Comparison of ENCODE assay signal across 12 cellular contexts in the genomic region with DNA sequence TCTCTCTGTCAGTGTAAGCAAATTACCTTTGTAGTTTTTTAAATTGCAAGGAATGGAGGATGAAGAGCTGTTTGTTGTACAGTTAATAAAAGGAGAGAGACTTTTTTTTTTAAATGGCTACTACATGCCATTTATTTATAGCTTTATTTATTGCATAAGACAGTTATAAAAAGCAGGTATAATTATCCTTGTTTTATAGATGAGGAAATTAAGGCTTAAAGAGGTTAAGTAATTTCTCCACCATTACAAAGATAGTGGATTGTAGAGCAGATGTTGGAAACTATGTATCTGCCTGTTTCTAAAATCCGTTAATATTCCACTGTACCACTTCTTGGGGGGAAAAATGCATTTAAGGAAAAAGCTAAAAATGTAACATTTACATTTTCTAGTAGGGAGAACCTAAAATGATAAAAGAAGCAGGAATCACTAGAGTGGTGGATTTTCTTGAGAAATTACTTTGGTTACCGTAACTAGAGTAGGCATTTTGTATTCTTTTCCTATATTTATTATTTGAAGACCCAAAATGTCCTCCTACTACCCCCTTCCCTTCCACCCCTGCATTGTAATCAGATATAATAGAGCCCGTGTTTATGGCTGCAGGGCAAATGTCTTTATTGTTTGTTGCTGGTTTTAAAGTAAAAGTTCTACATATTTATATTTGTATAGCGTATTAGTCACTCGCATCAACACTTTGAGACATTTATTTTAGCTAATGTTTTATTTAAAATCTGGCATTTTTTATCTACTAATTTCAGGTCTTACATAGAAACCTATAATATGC. TPM values are rescaled to one million over a fixed set of nuclear protein-coding genes. Genes with fewer than 3 reads are reported as not detected.
DNase-seq lines count a peak whose midpoint lies in the region; ATAC-seq and TF ChIP-seq lines count a peak whose summit lies in the region.
"Had no signal": no experiment of that assay in that cellular context is flagged by ENCODE, and none has a peak within 500 bp of the region (broad histone marks: within the 10 kb centered on the region; RNA-seq: fewer than 3 reads in every experiment).

No MANE protein-coding gene starts in this region.

- no TSS peak for BruUV-seq in IMR-90 (replicated peaks; lab: Mats Ljungman, UMichigan)

- no peak overlapping the region for H3K4me3 ChIP-seq in IMR-90 (ENCODE audit: insufficient read depth, low read depth, low read length)
- H3K4me3 ChIP-seq in neuron (ENCODE audit: low read length): peak overlapping the region; percentile 10
- H3K4me3 ChIP-seq in CD4-positive, alpha-beta memory T cell (ENCODE audit: low read length in 2 of 2): no peak overlapping the region

- H3K4me3 Mint-ChIP-seq in chondrocyte (ENCODE audit: unreplicated experiment): peak overlapping the region; percentile 97
- H3K4me3 Mint-ChIP-seq in CD4-positive, alpha-beta memory T cell: peak overlapping the region in 2 of 8 donors; percentile 32 to 99

- CTCF ChIA-PET in IMR-90 (lab: Yijun Ruan, JAX): interaction anchor here (0.8 to 1.4 kb wide), 2 partner anchors 13 to 73 kb away, joined by 3 to 4 read pairs; no protein-coding TSS in a partner anchor
- CTCF ChIA-PET in CD4-positive, alpha-beta memory T cell (lab: Charles Lee; ENCODE audit: partially characterized antibody): interaction anchor here (1.0 kb wide), 1 partner anchor 73 kb away, joined by 5 read pairs; no protein-coding TSS in a partner anchor

- no peak overlapping the region for H2AK9ac ChIP-seq in IMR-90 (replicated peaks; ENCODE audit: low read depth, low read length, poor library complexity)

- no peaks in the 10 kb centered on the region for H3K27me3 Mint-ChIP-seq in chondrocyte (ENCODE audit: low read depth)
- no peaks in the 10 kb centered on the region for H3K27me3 Mint-ChIP-seq in CD4-positive, alpha-beta memory T cell

- POLR2A ChIA-PET in IMR-90 (lab: Charles Lee; ENCODE audit: unreplicated experiment): no interaction called here
- POLR2A ChIA-PET in CD4-positive, alpha-beta memory T cell (lab: Charles Lee; ENCODE audit: partially characterized antibody): interaction anchor here (1.0 kb wide), 1 partner anchor 483 kb away, joined by 3 read pairs; no protein-coding TSS in a partner anchor

- TF ChIP-seq RAD21 in IMR-90 (IDR thresholded peaks at IDR 0.05; ENCODE audit: low read length): no peak

- H2BK5ac ChIP-seq in IMR-90 (ENCODE audit: low read depth, low read length, poor library complexity, severe bottlenecking): no peak overlapping the region

- H2AFZ ChIP-seq in IMR-90 (replicated peaks; ENCODE audit: low read length, poor library complexity) (no peak overlapping the region), neuron (ENCODE audit: low read depth, low read length) (no peak overlapping the region)

- H2BK120ac ChIP-seq in IMR-90 (ENCODE audit: low read depth, low read length): no peak overlapping the region

- peak; percentile 7 to 42 for DNase-seq in NCI-H2081 (lab: John Stamatoyannopoulos, UW)
- DNase-seq in NCI-H2081 treated with DMSO at 0.1 percent for 48 hours (lab: John Stamatoyannopoulos, UW): no peak
- DNase-seq in IMR-90: no peak
- DNase-seq in chondrocyte (ENCODE audit: low spot score): no peak
- DNase-seq in sciatic nerve (ENCODE audit: low spot score): no peak
- DNase-seq in CD4-positive, alpha-beta memory T cell: no peak
- DNase-seq: NCI-H1092 treated with DMSO at 0.1 percent for 48 hours, SHP77 had no signal

- no peak overlapping the region for H3K18ac ChIP-seq in IMR-90 (ENCODE audit: low read depth, low read length)

- peaks cover 8% of the 10 kb centered on the region for H3K4me1 ChIP-seq in IMR-90 (ENCODE audit: control insufficient read depth, insufficient read depth, low read length)
- peaks cover 23% of the 10 kb centered on the region for H3K4me1 ChIP-seq in neuron (ENCODE audit: insufficient read depth, low read length)
- peaks cover 38% of the 10 kb centered on the region for H3K4me1 ChIP-seq in CD4-positive, alpha-beta memory T cell (ENCODE audit: insufficient read depth, low read length)

- H2BK20ac ChIP-seq in IMR-90 (ENCODE audit: low read depth, low read length): no peak overlapping the region

- no peak overlapping the region for H4K91ac ChIP-seq in IMR-90 (ENCODE audit: insufficient read depth, low read depth, low read length)

- H3K9me1 ChIP-seq in IMR-90 (ENCODE audit: insufficient read depth, low read length): peaks cover 2% of the 10 kb centered on the region; the same call in 1 of the 2 replicates

- H3K14ac ChIP-seq in IMR-90 (replicated peaks; ENCODE audit: low read depth, low read length): no peak overlapping the region

- peaks cover 48% of the 10 kb centered on the region for H3K4me1 Mint-ChIP-seq in chondrocyte (ENCODE audit: low read depth)
- peaks cover 25 to 54% (median 31%) of the 10 kb centered on the region in 4 donors for H3K4me1 Mint-ChIP-seq in CD4-positive, alpha-beta memory T cell

- no peak overlapping the region for H4K5ac ChIP-seq in IMR-90 (ENCODE audit: low read depth, low read length)

- no peak overlapping the region for H4K8ac ChIP-seq in IMR-90 (ENCODE audit: low read depth in 2 of 2, low read length in 2 of 2)

- H4K20me1 ChIP-seq in IMR-90 (ENCODE audit: insufficient read depth, low read length): 0 out of 2 replicates have a peak, but pooled peaks cover 4% of the 10 kb centered on the region

- no CpG with 5 or more reads among the region's 5 CpGs for WGBS in IMR-90 (ENCODE audit: extremely low coverage in 2 of 2, insufficient read length in 1 of 2), 2 experiments

- H3K36me3 Mint-ChIP-seq in chondrocyte (ENCODE audit: low read depth): peaks cover 1% of the 10 kb centered on the region
- peaks cover 7 to 26% of the 10 kb centered on the region in 2 donors for H3K36me3 Mint-ChIP-seq in CD4-positive, alpha-beta memory T cell

- no peak overlapping the region for H2BK15ac ChIP-seq in IMR-90 (ENCODE audit: low read depth, low read length)

- peaks cover 6% of the 10 kb centered on the region for H3K36me3 ChIP-seq in IMR-90 (ENCODE audit: control insufficient read depth, insufficient read depth, low read length)
- peaks cover 20% of the 10 kb centered on the region for H3K36me3 ChIP-seq in neuron (ENCODE audit: insufficient read depth, low read length)
- H3K36me3 ChIP-seq in CD4-positive, alpha-beta memory T cell (ENCODE audit: insufficient read depth, low read length): peaks cover 13% of the 10 kb centered on the region

- intact Hi-C loops in IMR-90 (cut with micrococcal nuclease) (no loop called here), sciatic nerve (cut with DNase I) (no loop called here)
- intact Hi-C loops in CD4-positive, alpha-beta memory T cell (cut with micrococcal nuclease): no loop called here

- dilution Hi-C loops in IMR-90 (cut with HindIII; ENCODE audit: low sequenced_read_pairs, unreplicated experiment): no loop called here

- H3K4ac ChIP-seq in IMR-90 (ENCODE audit: low read depth, low read length): no peak overlapping the region

- no peak overlapping the region for H3K27ac Mint-ChIP-seq in chondrocyte (ENCODE audit: unreplicated experiment)
- peak overlapping the region in 3 of 7 donors; percentile 19 to 48 (median 46) for H3K27ac Mint-ChIP-seq in CD4-positive, alpha-beta memory T cell

- TF ChIP-seq POLR2A in IMR-90 (IDR thresholded peaks at IDR 0.05; ENCODE audit: low read depth, low read length): no peak

- in situ Hi-C loops in IMR-90 (cut with MboI; ENCODE audit: low sequenced_read_pairs): no loop called here

- no peak overlapping the region for H3K56ac ChIP-seq in IMR-90 (ENCODE audit: extremely low read depth, insufficient read depth, low read length)

- H3K27me3 ChIP-seq in IMR-90 (ENCODE audit: control insufficient read depth, insufficient read depth, low read length) (no peaks in the 10 kb centered on the region), neuron (ENCODE audit: insufficient read depth, low read length) (no peaks in the 10 kb centered on the region)
- H3K27me3 ChIP-seq in CD4-positive, alpha-beta memory T cell (ENCODE audit: insufficient read depth, low read length): no peaks in the 10 kb centered on the region
- H3K27me3 ChIP-seq: esophagus muscularis mucosa had no signal

- ATAC-seq in IMR-90 (ENCODE audit: low read depth) (no peak), HG02798 (IDR thresholded peaks at IDR 0.05; ENCODE audit: poor library complexity, unreplicated experiment) (no peak), sciatic nerve (no peak)

- H3K27ac ChIP-seq in IMR-90 (ENCODE audit: insufficient read depth, low read length): no peak overlapping the region
- H3K27ac ChIP-seq in CD4-positive, alpha-beta memory T cell (ENCODE audit: low read depth, low read length): no peak overlapping the region
- H3K27ac ChIP-seq: 22Rv1, esophagus muscularis mucosa had no signal

- no peaks in the 10 kb centered on the region for H3K9me3 Mint-ChIP-seq in chondrocyte (ENCODE audit: low read depth)
- H3K9me3 Mint-ChIP-seq in CD4-positive, alpha-beta memory T cell: no peaks in the 10 kb centered on the region

- no peak overlapping the region for H3K9ac ChIP-seq in IMR-90 (ENCODE audit: low read depth, low read length)

- peaks cover 20 to 45% of the 10 kb centered on the region in 2 experiments for H3K79me1 ChIP-seq in IMR-90 (ENCODE audit: low read depth in 1 of 2, low read length in 2 of 2)

- TF ChIP-seq CTCF in IMR-90 (conservative IDR thresholded peaks at IDR 0.05; ENCODE audit: low read depth, low read length) (no peak), chondrocyte (IDR thresholded peaks at IDR 0.05) (no peak)

- H3K4me2 ChIP-seq in IMR-90 (ENCODE audit: low read depth, low read length): peak overlapping the region; percentile 65

- H3K23ac ChIP-seq in IMR-90 (ENCODE audit: low read depth, low read length): no peak overlapping the region

- H2AK5ac ChIP-seq in IMR-90 (ENCODE audit: low read depth, low read length): no peak overlapping the region

- H3K9me3 ChIP-seq in IMR-90 (ENCODE audit: control insufficient read depth, insufficient read depth, low read length) (no peaks in the 10 kb centered on the region), neuron (ENCODE audit: low read length) (no peaks in the 10 kb centered on the region)
- H3K9me3 ChIP-seq in CD4-positive, alpha-beta memory T cell (ENCODE audit: control insufficient read depth in 1 of 2, low read length in 2 of 2): no peaks in the 10 kb centered on the region
- H3K9me3 ChIP-seq: esophagus muscularis mucosa had no signal

RNA-seq across cellular contexts. Expression of gene SNAPC1, which starts 2.3 kb away (rescaled TPM):
- total RNA-seq in IMR-90 (2012; rRNA removed) (7.7 and 18.9 TPM in 2 replicates), chondrocyte (7.9 to 9.9 TPM (median 8.6 TPM) in 3 replicates), sciatic nerve (5.9 TPM)
- 7.0 and 9.3 TPM in 2 replicates for polyA plus RNA-seq in IMR-90 (2012; rRNA removed)
- polyA plus RNA-seq in IMR-90 (2012; cell fraction: cytosol; rRNA removed): 2.1 and 3.0 TPM in 2 replicates
- polyA plus RNA-seq in IMR-90 (2012; cell fraction: nucleus; rRNA removed; ENCODE audit: low replicate concordance): 0.90 and 4.0 TPM in 2 replicates
- total RNA-seq in CD4-positive, alpha-beta memory T cell: 1 to 10 TPM; 4.0 to 4.2 TPM
- polyA plus RNA-seq in CD4-positive, alpha-beta memory T cell: 1 to 10 TPM; 4.4 to 5.9 TPM

RNA-seq across cellular contexts. Expression of gene SYT16, which starts 48.0 kb away (rescaled TPM):
- total RNA-seq in IMR-90 (2012; rRNA removed): 2.2 and 2.8 TPM in 2 replicates
- 0.38 and 0.42 TPM in 2 replicates for polyA plus RNA-seq in IMR-90 (2012; rRNA removed)
- polyA plus RNA-seq in IMR-90 (2012; cell fraction: cytosol; rRNA removed): 0.10 and 0.18 TPM in 2 replicates
- polyA plus RNA-seq in IMR-90 (2012; cell fraction: nucleus; rRNA removed; ENCODE audit: low replicate concordance): 0.41 and 1.2 TPM in 2 replicates
- 24.0 to 35.6 TPM (median 34.8 TPM) in 3 replicates for total RNA-seq in chondrocyte
- total RNA-seq in sciatic nerve: not detected
- total RNA-seq in CD4-positive, alpha-beta memory T cell: not detected
- not detected for polyA plus RNA-seq in CD4-positive, alpha-beta memory T cell

Comparison
In these comparisons a context has a peak if more than half of its experiments do, and no peak if none do; other contexts are left out.
1. DNase-seq: peak in NCI-H2081 (2 of 2); none in NCI-H2081 treated with DMSO at 0.1 percent for 48 hours (single experiment), IMR-90 (single experiment), chondrocyte (single experiment), sciatic nerve (single experiment) and CD4-positive, alpha-beta memory T cell (0 of 5).